10 cellular contexts compared by ENCODE assay signal in genomic region chr2:218709906-218710305, GRCh38. TPM values are rescaled to one million over a fixed set of nuclear protein-coding genes. Genes with fewer than 3 reads are reported as not detected.
DNase-seq lines count a peak whose midpoint lies in the region; ATAC-seq, FAIRE-seq and TF ChIP-seq lines count a peak whose summit lies in the region.
"Had no signal": no experiment of that assay in that cellular context is flagged by ENCODE, and none has a peak within 500 bp of the region (broad histone marks: within the 10 kb centered on the region; RNA-seq: fewer than 3 reads in every experiment).

No MANE protein-coding gene starts in this region.

- peak overlapping the region; percentile 99 for H3K4me3 Mint-ChIP-seq in natural killer cell
- no peak overlapping the region for H3K4me3 Mint-ChIP-seq in natural killer cell treated with Interleukin-12 subunit alpha and Interleukin-12 subunit beta and Interleukin-15 and Interleukin-18, amount 100 ng/mL, for 72 hours

- CTCF ChIA-PET in K562 (lab: Yijun Ruan, JAX; ENCODE audit: low intra/inter-chr PET ratio): interaction anchor here (0.6 to 1.7 kb wide), 2 partner anchors 138 to 233 kb away, joined by 3 to 15 read pairs; no protein-coding TSS in a partner anchor

- ATAC-seq in natural killer cell: no peak
- ATAC-seq in natural killer cell treated with Interleukin-12 subunit alpha and Interleukin-12 subunit beta and Interleukin-15 and Interleukin-18, amount 100 ng/mL, for 72 hours: no peak
- no peak for ATAC-seq in K562

- H3K27ac Mint-ChIP-seq in natural killer cell: peak overlapping the region; percentile 94 to 97
- H3K27ac Mint-ChIP-seq in natural killer cell treated with Interleukin-12 subunit alpha and Interleukin-12 subunit beta and Interleukin-15 and Interleukin-18, amount 100 ng/mL, for 72 hours: no peak overlapping the region

- H3K36me3 Mint-ChIP-seq in natural killer cell: no peaks in the 10 kb centered on the region
- H3K36me3 Mint-ChIP-seq in natural killer cell treated with Interleukin-12 subunit alpha and Interleukin-12 subunit beta and Interleukin-15 and Interleukin-18, amount 100 ng/mL, for 72 hours: no peaks in the 10 kb centered on the region

- intact Hi-C loops in natural killer cell (cut with micrococcal nuclease) (loop anchor here (1.0 to 5.0 kb wide), 4 partner anchors 38 to 440 kb away; partner anchors contain the start of genes AAMP, BCS1L, PNKD and RNF25), K562 (cut with micrococcal nuclease) (loop anchor here (5.0 kb wide), 1 partner anchor 137 kb away; no protein-coding TSS in a partner anchor)

- TF ChIP-seq EP300 in K562 (IDR thresholded peaks at IDR 0.05; ENCODE audit: low read length): no peak

- H3K27me3 Mint-ChIP-seq in natural killer cell (ENCODE audit: low read depth in 2 of 2): no peaks in the 10 kb centered on the region
- peaks cover 0 to 3% of the 10 kb centered on the region in 2 donors for H3K27me3 Mint-ChIP-seq in natural killer cell treated with Interleukin-12 subunit alpha and Interleukin-12 subunit beta and Interleukin-15 and Interleukin-18, amount 100 ng/mL, for 72 hours

- peaks cover 2% of the 10 kb centered on the region for H3K9me1 ChIP-seq in K562 (ENCODE audit: control insufficient read depth, insufficient read depth, low read length)

- no peaks in the 10 kb centered on the region; the same call in 1 of the 2 replicates for H4K20me1 ChIP-seq in K562 (replicated peaks; ENCODE audit: control insufficient read depth, insufficient read depth, low read length)

- H3K27me3 ChIP-seq in K562 (ENCODE audit: control insufficient read depth in 2 of 2, insufficient read depth in 2 of 2, low read length in 2 of 2) (no peaks in the 10 kb centered on the region), muscle layer of colon (ENCODE audit: control insufficient read depth in 1 of 2, insufficient read depth in 2 of 2, low read length in 2 of 2) (no peaks in the 10 kb centered on the region)
- H3K27me3 ChIP-seq: BLaER1, ovary had no signal

- H3K27ac ChIP-seq in K562 (ENCODE audit: extremely low read depth, low read depth, low read length): 0 out of 3 replicates have a peak overlapping the region, but pooled peaks have one; percentile 25
- no peak overlapping the region for H3K27ac ChIP-seq in muscle layer of colon (ENCODE audit: low read depth, low read length)
- H3K27ac ChIP-seq: BLaER1, ovary had no signal

- TF ChIP-seq CTCF in natural killer cell (IDR thresholded peaks at IDR 0.05): no peak
- no peak for TF ChIP-seq CTCF in K562 (IDR thresholded peaks at IDR 0.05 in 2 of 3, conservative IDR thresholded peaks at IDR 0.05 in 1 of 3; ENCODE audit: insufficient read depth in 2 of 3, low read depth in 1 of 3, low read length in 3 of 3)

- H3K36me3 ChIP-seq in K562 (ENCODE audit: control insufficient read depth, insufficient read depth, low read length): peaks cover 3% of the 10 kb centered on the region; the same call in 2 of the 3 replicates
- H3K36me3 ChIP-seq in muscle layer of colon (ENCODE audit: insufficient read depth, low read length): no peaks in the 10 kb centered on the region
- H3K36me3 ChIP-seq: BLaER1, ovary had no signal

- H3K9me3 ChIP-seq in K562 (replicated peaks; ENCODE audit: control insufficient read depth, insufficient read depth, low read depth, low read length) (no peaks in the 10 kb centered on the region), muscle layer of colon (ENCODE audit: low read length) (no peaks in the 10 kb centered on the region)
- H3K9me3 ChIP-seq: BLaER1, ovary had no signal

- no TSS peak for BruUV-seq in K562 (replicated peaks; lab: Mats Ljungman, UMichigan)

- in situ Hi-C loops in K562 (cut with MboI): no loop called here

- FAIRE-seq in K562 (lab: Jason Lieb, UNC): no peak

- H3K4me1 ChIP-seq in K562 (replicated peaks in 1 of 2; ENCODE audit: control insufficient read depth in 2 of 2, insufficient read depth in 2 of 2, low read length in 2 of 2) (peaks cover 13 to 14% of the 10 kb centered on the region in 2 experiments), muscle layer of colon (ENCODE audit: insufficient read depth, low read length) (peaks cover 9% of the 10 kb centered on the region)

- H3K9me3 Mint-ChIP-seq in natural killer cell: no peaks in the 10 kb centered on the region
- H3K9me3 Mint-ChIP-seq in natural killer cell treated with Interleukin-12 subunit alpha and Interleukin-12 subunit beta and Interleukin-15 and Interleukin-18, amount 100 ng/mL, for 72 hours: no peaks in the 10 kb centered on the region

- TF ChIP-seq POLR2A in K562 (conservative IDR thresholded peaks at IDR 0.05): no peak

- no peak overlapping the region for H3K9ac ChIP-seq in K562 (ENCODE audit: insufficient read depth in 1 of 2, low read depth in 2 of 2, low read length in 2 of 2)
- no peak overlapping the region for H3K9ac ChIP-seq in muscle layer of colon (ENCODE audit: low read length)
- H3K9ac ChIP-seq: BLaER1 had no signal

- H3K4me2 ChIP-seq in K562 (ENCODE audit: insufficient read depth, low read length): peak overlapping the region; percentile 46

- H3K4me3 ChIP-seq in K562: no peak overlapping the region
- H3K4me3 ChIP-seq in muscle layer of colon (ENCODE audit: low read depth in 1 of 2, low read length in 2 of 2): peak overlapping the region; percentile 10 to 76

- peaks cover 12 to 27% of the 10 kb centered on the region in 2 donors for H3K4me1 Mint-ChIP-seq in natural killer cell
- peaks cover 15 to 29% of the 10 kb centered on the region in 2 donors for H3K4me1 Mint-ChIP-seq in natural killer cell treated with Interleukin-12 subunit alpha and Interleukin-12 subunit beta and Interleukin-15 and Interleukin-18, amount 100 ng/mL, for 72 hours (ENCODE audit: low read depth in 2 of 2)

- POLR2A ChIA-PET in K562 (lab: Yijun Ruan, JAX): interaction anchor here (0.5 to 1.2 kb wide), 5 partner anchors 13 to 150 kb away, joined by 3 to 4 read pairs (median 3); partner anchors contain the start of genes RNF25 and STK36

- DNase-seq in natural killer cell: no peak
- DNase-seq in natural killer cell treated with Interleukin-12 subunit alpha and Interleukin-12 subunit beta and Interleukin-15 and Interleukin-18, amount 100 ng/mL, for 72 hours (ENCODE audit: low spot score): no peak
- DNase-seq in K562 (ENCODE audit: extremely low read depth in 1 of 4, low spot score in 3 of 4): peak in 1 of 4 experiments; percentile 18
- DNase-seq in GM19238 (ENCODE audit: insufficient read length, low spot score): no peak
- no peak for DNase-seq in globus pallidus (ENCODE audit: low spot score)
- DNase-seq in NCI-H2081 (lab: John Stamatoyannopoulos, UW): no peak
- no peak for DNase-seq in NCI-H446 treated with DMSO at 0.1 percent for 48 hours (lab: John Stamatoyannopoulos, UW)

- WGBS in K562 (ENCODE audit: insufficient coverage, low coverage, missing lambda C conversion rate): 24% methylated on average over 6 of the region's 8 CpGs

- H2AFZ ChIP-seq in K562 (ENCODE audit: low read depth, low read length): peak overlapping the region; percentile 94

- H3K79me2 ChIP-seq in K562 (ENCODE audit: control insufficient read depth, insufficient read depth, low read length): peaks cover 37% of the 10 kb centered on the region

- no peak for TF ChIP-seq RAD21 in K562 (CRISPR knock-in tag; conservative IDR thresholded peaks at IDR 0.05 in 1 of 2, IDR thresholded peaks at IDR 0.05 in 1 of 2)

RNA-seq across cellular contexts. Expression of gene TTLL4, which starts 0.7 kb away (rescaled TPM):
- total RNA-seq in natural killer cell: 10 to 100 TPM; 20.2 to 25.5 (median 22.8) TPM
- 10 to 100 TPM; 36.2 to 66.3 TPM for total RNA-seq in natural killer cell treated with Interleukin-12 subunit alpha and Interleukin-12 subunit beta and Interleukin-15 and Interleukin-18, amount 100 ng/mL, for 72 hours
- 112 and 166 TPM in 2 replicates for total RNA-seq in K562 (2011; cell fraction: chromatin; rRNA removed; ENCODE audit: low replicate concordance)
- 66.4 and 72.5 TPM in 2 replicates for total RNA-seq in K562 (2011; cell fraction: nucleolus; rRNA removed)
- 68.0 and 77.2 TPM in 2 replicates for total RNA-seq in K562 (2011; cell fraction: nucleoplasm; rRNA removed)
- 12.6 and 26.0 TPM in 2 replicates for total RNA-seq in K562 (2014; rRNA removed)
- 19.6 and 21.5 TPM in 2 replicates for total RNA-seq in K562 (2014; rRNA removed; fragmentation: Illumina TruSeq; extraction: Trizol)
- 19.9 and 20.2 TPM in 2 replicates for total RNA-seq in K562 (2015; rRNA removed; fragmentation: Illumina TruSeq; extraction: Trizol)
- total RNA-seq in K562 (2021): 46.3 and 53.2 TPM in 2 replicates
- polyA plus RNA-seq in K562 (2011; rRNA removed): 41.4 and 49.7 TPM in 2 replicates
- polyA plus RNA-seq in K562 (2011; cell fraction: cytosol; rRNA removed): 34.6 and 41.2 TPM in 2 replicates
- polyA plus RNA-seq in K562 (2011; cell fraction: nucleus; rRNA removed): 145 and 169 TPM in 2 replicates
- 26.2 and 40.2 TPM in 2 replicates for polyA plus RNA-seq in K562 (2012)
- polyA plus RNA-seq in K562 (2014; fragmentation: Illumina TruSeq; extraction: Trizol): 56.8 and 67.5 TPM in 2 replicates
- polyA plus RNA-seq in K562 (2014; fragmentation: Nextera tagmentation; extraction: Ambion mirVana): 10 to 100 TPM; 20.3 to 30.8 TPM
- 24.5 and 35.3 TPM in 2 replicates for polyA plus RNA-seq in K562 (2014; rRNA removed)
- 42.0 and 59.3 TPM in 2 replicates for polyA minus RNA-seq in K562 (2011; rRNA and poly(A)+ RNA removed)
- 21.1 and 24.5 TPM in 2 replicates for polyA minus RNA-seq in K562 (2011; cell fraction: cytosol; rRNA and poly(A)+ RNA removed)
- 40.5 and 51.9 TPM in 2 replicates for polyA minus RNA-seq in K562 (2011; cell fraction: nucleus; rRNA and poly(A)+ RNA removed)

RNA-seq across cellular contexts. Expression of gene STK36, which starts 38.0 kb away (rescaled TPM):
- total RNA-seq in natural killer cell (10 to 100 TPM; 20.0 to 20.3 (median 20.2) TPM), K562 (2014; rRNA removed) (3.8 and 5.2 TPM in 2 replicates), K562 (2014; rRNA removed; fragmentation: Illumina TruSeq; extraction: Trizol) (4.1 and 6.3 TPM in 2 replicates), K562 (2015; rRNA removed; fragmentation: Illumina TruSeq; extraction: Trizol) (4.1 and 4.5 TPM in 2 replicates), K562 (2021) (9.3 and 9.6 TPM in 2 replicates)
- 10 to 100 TPM; 13.5 to 37.4 TPM for total RNA-seq in natural killer cell treated with Interleukin-12 subunit alpha and Interleukin-12 subunit beta and Interleukin-15 and Interleukin-18, amount 100 ng/mL, for 72 hours
- total RNA-seq in K562 (2011; cell fraction: chromatin; rRNA removed; ENCODE audit: low replicate concordance): 93.3 and 145 TPM in 2 replicates
- 40.4 and 45.0 TPM in 2 replicates for total RNA-seq in K562 (2011; cell fraction: nucleolus; rRNA removed)
- total RNA-seq in K562 (2011; cell fraction: nucleoplasm; rRNA removed): 42.6 and 50.0 TPM in 2 replicates
- polyA plus RNA-seq in K562 (2011; rRNA removed) (12.4 and 22.4 TPM in 2 replicates), K562 (2014; fragmentation: Illumina TruSeq; extraction: Trizol) (6.5 and 9.6 TPM in 2 replicates), K562 (2014; fragmentation: Nextera tagmentation; extraction: Ambion mirVana) (1 to 10 TPM; 3.5 to 6.7 TPM), K562 (2014; rRNA removed) (9.7 and 10.3 TPM in 2 replicates)
- 9.2 and 11.0 TPM in 2 replicates for polyA plus RNA-seq in K562 (2011; cell fraction: cytosol; rRNA removed)
- polyA plus RNA-seq in K562 (2011; cell fraction: nucleus; rRNA removed): 219 and 220 TPM in 2 replicates
- 5.5 and 8.3 TPM in 2 replicates for polyA plus RNA-seq in K562 (2012)
- polyA minus RNA-seq in K562 (2011; rRNA and poly(A)+ RNA removed): 10.5 and 11.9 TPM in 2 replicates
- polyA minus RNA-seq in K562 (2011; cell fraction: cytosol; rRNA and poly(A)+ RNA removed): 5.3 and 6.7 TPM in 2 replicates
- 19.5 and 29.4 TPM in 2 replicates for polyA minus RNA-seq in K562 (2011; cell fraction: nucleus; rRNA and poly(A)+ RNA removed)

RNA-seq across cellular contexts. Expression of gene RNF25, which starts 38.1 kb away (rescaled TPM):
- 10 to 100 TPM; 16.5 to 22.8 (median 20.1) TPM for total RNA-seq in natural killer cell
- total RNA-seq in natural killer cell treated with Interleukin-12 subunit alpha and Interleukin-12 subunit beta and Interleukin-15 and Interleukin-18, amount 100 ng/mL, for 72 hours: 10 to 100 TPM; 22.3 to 30.3 TPM
- 12.4 and 31.3 TPM in 2 replicates for total RNA-seq in K562 (2011; cell fraction: chromatin; rRNA removed; ENCODE audit: low replicate concordance)
- 21.2 and 25.3 TPM in 2 replicates for total RNA-seq in K562 (2011; cell fraction: nucleolus; rRNA removed)
- total RNA-seq in K562 (2011; cell fraction: nucleoplasm; rRNA removed): 14.1 and 22.4 TPM in 2 replicates
- 17.0 and 30.0 TPM in 2 replicates for total RNA-seq in K562 (2014; rRNA removed)
- total RNA-seq in K562 (2014; rRNA removed; fragmentation: Illumina TruSeq; extraction: Trizol): 15.5 and 18.2 TPM in 2 replicates
- total RNA-seq in K562 (2015; rRNA removed; fragmentation: Illumina TruSeq; extraction: Trizol): 15.3 and 24.6 TPM in 2 replicates
- 19.0 and 20.5 TPM in 2 replicates for total RNA-seq in K562 (2021)
- 45.9 and 49.8 TPM in 2 replicates for polyA plus RNA-seq in K562 (2011; rRNA removed)
- 24.3 and 40.6 TPM in 2 replicates for polyA plus RNA-seq in K562 (2011; cell fraction: cytosol; rRNA removed)
- 40.5 and 63.9 TPM in 2 replicates for polyA plus RNA-seq in K562 (2011; cell fraction: nucleus; rRNA removed)
- polyA plus RNA-seq in K562 (2012): 16.7 and 22.6 TPM in 2 replicates
- 19.7 and 30.1 TPM in 2 replicates for polyA plus RNA-seq in K562 (2014; fragmentation: Illumina TruSeq; extraction: Trizol)
- 1 to 10 TPM; 2.3 to 10.0 TPM for polyA plus RNA-seq in K562 (2014; fragmentation: Nextera tagmentation; extraction: Ambion mirVana)
- 26.5 and 26.6 TPM in 2 replicates for polyA plus RNA-seq in K562 (2014; rRNA removed)
- polyA minus RNA-seq in K562 (2011; rRNA and poly(A)+ RNA removed): 31.3 and 33.2 TPM in 2 replicates
- 6.3 and 21.5 TPM in 2 replicates for polyA minus RNA-seq in K562 (2011; cell fraction: cytosol; rRNA and poly(A)+ RNA removed)
- 5.9 and 9.6 TPM in 2 replicates for polyA minus RNA-seq in K562 (2011; cell fraction: nucleus; rRNA and poly(A)+ RNA removed)

RNA-seq across cellular contexts. Expression of gene BCS1L, which starts 50.4 kb away (rescaled TPM):
- total RNA-seq in natural killer cell: 10 to 100 TPM; 20.1 to 30.9 (median 20.5) TPM
- total RNA-seq in natural killer cell treated with Interleukin-12 subunit alpha and Interleukin-12 subunit beta and Interleukin-15 and Interleukin-18, amount 100 ng/mL, for 72 hours: 10 to 100 TPM; 54.0 to 91.3 TPM
- 85.6 and 126 TPM in 2 replicates for total RNA-seq in K562 (2011; cell fraction: chromatin; rRNA removed; ENCODE audit: low replicate concordance)
- 75.8 and 79.0 TPM in 2 replicates for total RNA-seq in K562 (2011; cell fraction: nucleolus; rRNA removed)
- total RNA-seq in K562 (2011; cell fraction: nucleoplasm; rRNA removed): 81.7 and 82.7 TPM in 2 replicates
- 41.1 and 43.6 TPM in 2 replicates for total RNA-seq in K562 (2014; rRNA removed)
- total RNA-seq in K562 (2014; rRNA removed; fragmentation: Illumina TruSeq; extraction: Trizol): 33.9 and 37.6 TPM in 2 replicates
- 43.8 and 46.9 TPM in 2 replicates for total RNA-seq in K562 (2015; rRNA removed; fragmentation: Illumina TruSeq; extraction: Trizol)
- total RNA-seq in K562 (2021): 52.6 and 56.7 TPM in 2 replicates
- 55.1 and 56.7 TPM in 2 replicates for polyA plus RNA-seq in K562 (2011; rRNA removed)
- 69.3 and 108 TPM in 2 replicates for polyA plus RNA-seq in K562 (2011; cell fraction: cytosol; rRNA removed)
- polyA plus RNA-seq in K562 (2011; cell fraction: nucleus; rRNA removed): 162 and 234 TPM in 2 replicates
- 40.2 and 56.5 TPM in 2 replicates for polyA plus RNA-seq in K562 (2012)
- 48.0 and 61.3 TPM in 2 replicates for polyA plus RNA-seq in K562 (2014; fragmentation: Illumina TruSeq; extraction: Trizol)
- polyA plus RNA-seq in K562 (2014; fragmentation: Nextera tagmentation; extraction: Ambion mirVana): 100 to 1,000 TPM in 1 of 2 experiments, 10 to 100 TPM in 1; 83.2 to 103 TPM
- 64.8 and 72.7 TPM in 2 replicates for polyA plus RNA-seq in K562 (2014; rRNA removed)
- 31.4 and 41.5 TPM in 2 replicates for polyA minus RNA-seq in K562 (2011; rRNA and poly(A)+ RNA removed)
- polyA minus RNA-seq in K562 (2011; cell fraction: cytosol; rRNA and poly(A)+ RNA removed): 16.0 and 28.2 TPM in 2 replicates
- polyA minus RNA-seq in K562 (2011; cell fraction: nucleus; rRNA and poly(A)+ RNA removed): 27.7 and 35.0 TPM in 2 replicates

RNA-seq across cellular contexts. Expression of gene ZNF142, which starts 50.5 kb away (rescaled TPM):
- total RNA-seq in natural killer cell (10 to 100 TPM; 57.0 to 67.8 (median 62.6) TPM), K562 (2014; rRNA removed) (8.1 and 13.8 TPM in 2 replicates), K562 (2014; rRNA removed; fragmentation: Illumina TruSeq; extraction: Trizol) (4.0 and 4.1 TPM in 2 replicates), K562 (2015; rRNA removed; fragmentation: Illumina TruSeq; extraction: Trizol) (4.5 and 5.2 TPM in 2 replicates), K562 (2021) (25.4 and 26.1 TPM in 2 replicates)
- 10 to 100 TPM; 51.1 to 86.6 TPM for total RNA-seq in natural killer cell treated with Interleukin-12 subunit alpha and Interleukin-12 subunit beta and Interleukin-15 and Interleukin-18, amount 100 ng/mL, for 72 hours
- total RNA-seq in K562 (2011; cell fraction: chromatin; rRNA removed; ENCODE audit: low replicate concordance): 24.0 and 65.8 TPM in 2 replicates
- 35.1 and 47.0 TPM in 2 replicates for total RNA-seq in K562 (2011; cell fraction: nucleolus; rRNA removed)
- 30.9 and 31.5 TPM in 2 replicates for total RNA-seq in K562 (2011; cell fraction: nucleoplasm; rRNA removed)
- polyA plus RNA-seq in K562 (2011; rRNA removed) (2.4 and 4.2 TPM in 2 replicates), K562 (2014; fragmentation: Illumina TruSeq; extraction: Trizol) (12.2 and 12.9 TPM in 2 replicates), K562 (2014; fragmentation: Nextera tagmentation; extraction: Ambion mirVana) (1 to 10 TPM in 1 of 2 experiments, under 1 TPM in 1; 0.50 to 1.3 TPM), K562 (2014; rRNA removed) (7.0 and 7.3 TPM in 2 replicates)
- polyA plus RNA-seq in K562 (2011; cell fraction: cytosol; rRNA removed): 3.5 and 4.3 TPM in 2 replicates
- 12.9 and 32.2 TPM in 2 replicates for polyA plus RNA-seq in K562 (2011; cell fraction: nucleus; rRNA removed)
- 8.3 and 9.9 TPM in 2 replicates for polyA plus RNA-seq in K562 (2012)
- polyA minus RNA-seq in K562 (2011; rRNA and poly(A)+ RNA removed): 6.0 and 6.3 TPM in 2 replicates
- polyA minus RNA-seq in K562 (2011; cell fraction: cytosol; rRNA and poly(A)+ RNA removed): 9.3 and 9.6 TPM in 2 replicates
- 20.1 and 24.5 TPM in 2 replicates for polyA minus RNA-seq in K562 (2011; cell fraction: nucleus; rRNA and poly(A)+ RNA removed)

Comparison
In these comparisons a context has a peak if more than half of its experiments do, and no peak if none do; other contexts are left out.
1. H3K27ac Mint-ChIP-seq: peak in natural killer cell (2 of 2); none in natural killer cell treated with Interleukin-12 subunit alpha and Interleukin-12 subunit beta and Interleukin-15 and Interleukin-18, amount 100 ng/mL, for 72 hours (0 of 2).